10 cellular contexts compared by ENCODE assay signal in genomic region chr6:37175332-37176267, GRCh38. TPM values are rescaled to one million over a fixed set of nuclear protein-coding genes. Genes with fewer than 3 reads are reported as not detected.
DNase-seq lines count a peak whose midpoint lies in the region; ATAC-seq lines count a peak whose summit lies in the region.
"Had no signal": no experiment of that assay in that cellular context is flagged by ENCODE, and none has a peak within 500 bp of the region (broad histone marks: within the 10 kb centered on the region; RNA-seq: fewer than 3 reads in every experiment).

No MANE protein-coding gene starts in this region.

- peaks cover 64% of the 10 kb centered on the region for H3K4me1 Mint-ChIP-seq in activated T-cell treated with anti-CD3 and anti-CD28 coated beads, Interleukin-2, amount 50 U/mL, for 24 hours (ENCODE audit: low read depth)
- peaks cover 34 to 56% (median 47%) of the 10 kb centered on the region in 3 donors for H3K4me1 Mint-ChIP-seq in IgD-negative memory B cell
- H3K4me1 Mint-ChIP-seq in activated T-helper 17 cell treated with anti-CD3 and anti-CD28 coated beads, Interleukin-2, amount 50 U/mL, for 72 hours: peaks cover 39% of the 10 kb centered on the region
- peaks cover 66% of the 10 kb centered on the region for H3K4me1 Mint-ChIP-seq in stimulated activated naive CD8-positive, alpha-beta T cell treated with anti-CD3 and anti-CD28 coated beads, Interleukin-15, amount 100 ng/mL, for 72 hours

- no peaks in the 10 kb centered on the region for H3K9me3 Mint-ChIP-seq in activated T-cell treated with anti-CD3 and anti-CD28 coated beads, Interleukin-2, amount 50 U/mL, for 24 hours
- no peaks in the 10 kb centered on the region for H3K9me3 Mint-ChIP-seq in IgD-negative memory B cell
- H3K9me3 Mint-ChIP-seq in activated T-helper 17 cell treated with anti-CD3 and anti-CD28 coated beads, Interleukin-2, amount 50 U/mL, for 72 hours: no peaks in the 10 kb centered on the region
- H3K9me3 Mint-ChIP-seq in stimulated activated naive CD8-positive, alpha-beta T cell treated with anti-CD3 and anti-CD28 coated beads, Interleukin-15, amount 100 ng/mL, for 72 hours: peaks cover 0 to 14% of the 10 kb centered on the region in 2 donors

- peaks cover 68% of the 10 kb centered on the region for H3K36me3 Mint-ChIP-seq in activated T-cell treated with anti-CD3 and anti-CD28 coated beads, Interleukin-2, amount 50 U/mL, for 24 hours (ENCODE audit: low read depth)
- H3K36me3 Mint-ChIP-seq in IgD-negative memory B cell: peaks cover 11% of the 10 kb centered on the region
- peaks cover 71% of the 10 kb centered on the region for H3K36me3 Mint-ChIP-seq in activated T-helper 17 cell treated with anti-CD3 and anti-CD28 coated beads, Interleukin-2, amount 50 U/mL, for 72 hours (ENCODE audit: low read depth)

- no peak for ATAC-seq in activated T-helper 17 cell treated with anti-CD3 and anti-CD28 coated beads, Interleukin-2, amount 50 U/mL, for 72 hours (replicated peaks)
- ATAC-seq in stimulated activated naive CD8-positive, alpha-beta T cell treated with anti-CD3 and anti-CD28 coated beads, Interleukin-15, amount 100 ng/mL, for 72 hours: no peak
- no peak for ATAC-seq in HG02840 (IDR thresholded peaks at IDR 0.05; ENCODE audit: low FRiP score, unreplicated experiment)

- DNase-seq in activated T-cell treated with anti-CD3 and anti-CD28 coated beads, Interleukin-2, amount 50 U/mL, for 24 hours: no peak
- DNase-seq in activated T-cell treated with anti-CD3 and anti-CD28 coated beads for 4 hours (no peak), HK-2 (ENCODE audit: unreplicated experiment) (no peak), dermis blood vessel endothelial cell (no peak)
- peak in 1 of 2 donors; percentile 30 for DNase-seq in stimulated activated naive CD8-positive, alpha-beta T cell treated with anti-CD3 and anti-CD28 coated beads, Interleukin-15, amount 100 ng/mL, for 72 hours
- DNase-seq: cerebellar nuclear complex, IMR-90 had no signal

- H3K27me3 Mint-ChIP-seq in activated T-cell treated with anti-CD3 and anti-CD28 coated beads, Interleukin-2, amount 50 U/mL, for 24 hours: no peaks in the 10 kb centered on the region
- H3K27me3 Mint-ChIP-seq in IgD-negative memory B cell: peaks cover 2% of the 10 kb centered on the region
- H3K27me3 Mint-ChIP-seq in activated T-helper 17 cell treated with anti-CD3 and anti-CD28 coated beads, Interleukin-2, amount 50 U/mL, for 72 hours: no peaks in the 10 kb centered on the region
- H3K27me3 Mint-ChIP-seq in stimulated activated naive CD8-positive, alpha-beta T cell treated with anti-CD3 and anti-CD28 coated beads, Interleukin-15, amount 100 ng/mL, for 72 hours: no peaks in the 10 kb centered on the region

- peak overlapping the region; percentile 95 for H3K27ac Mint-ChIP-seq in activated T-cell treated with anti-CD3 and anti-CD28 coated beads, Interleukin-2, amount 50 U/mL, for 24 hours
- H3K27ac Mint-ChIP-seq in IgD-negative memory B cell: peak overlapping the region; percentile 55 to 88 (median 85)
- peak overlapping the region; percentile 99 for H3K27ac Mint-ChIP-seq in activated T-helper 17 cell treated with anti-CD3 and anti-CD28 coated beads, Interleukin-2, amount 50 U/mL, for 72 hours
- peak overlapping the region; percentile 98 to 99 for H3K27ac Mint-ChIP-seq in stimulated activated naive CD8-positive, alpha-beta T cell treated with anti-CD3 and anti-CD28 coated beads, Interleukin-15, amount 100 ng/mL, for 72 hours

- peak overlapping the region; percentile 91 for H3K4me3 Mint-ChIP-seq in activated T-cell treated with anti-CD3 and anti-CD28 coated beads, Interleukin-2, amount 50 U/mL, for 24 hours
- peak overlapping the region; percentile 11 to 89 (median 44) for H3K4me3 Mint-ChIP-seq in IgD-negative memory B cell
- H3K4me3 Mint-ChIP-seq in activated T-helper 17 cell treated with anti-CD3 and anti-CD28 coated beads, Interleukin-2, amount 50 U/mL, for 72 hours: peak overlapping the region; percentile 98
- peak overlapping the region; percentile 89 to 99 for H3K4me3 Mint-ChIP-seq in stimulated activated naive CD8-positive, alpha-beta T cell treated with anti-CD3 and anti-CD28 coated beads, Interleukin-15, amount 100 ng/mL, for 72 hours

RNA-seq across cellular contexts. Expression of gene PIM1, which starts 5.6 kb away (rescaled TPM):
- polyA plus RNA-seq in IgD-negative memory B cell: 31.1 TPM
- total RNA-seq in activated T-helper 17 cell treated with anti-CD3 and anti-CD28 coated beads, Interleukin-2, amount 50 U/mL, for 72 hours: 100 to 1,000 TPM; 246 to 403 TPM
- total RNA-seq in dermis blood vessel endothelial cell: 1.3 and 2.6 TPM in 2 replicates

Comparison
In these comparisons a context has a peak if more than half of its experiments do, and no peak if none do; other contexts are left out.
1. H3K4me3 Mint-ChIP-seq: peak in every context shown above with its lines; median percentile 98 in activated T-helper 17 cell treated with anti-CD3 and anti-CD28 coated beads, Interleukin-2, amount 50 U/mL, for 72 hours; 94 in stimulated activated naive CD8-positive, alpha-beta T cell treated with anti-CD3 and anti-CD28 coated beads, Interleukin-15, amount 100 ng/mL, for 72 hours; 91 in activated T-cell treated with anti-CD3 and anti-CD28 coated beads, Interleukin-2, amount 50 U/mL, for 24 hours; 44 in IgD-negative memory B cell.
2. RNA of gene PIM1, which starts 5.6 kb away (total RNA-seq): 246 to 403 TPM in activated T-helper 17 cell treated with anti-CD3 and anti-CD28 coated beads, Interleukin-2, amount 50 U/mL, for 72 hours; 1.3 to 2.6 TPM in dermis blood vessel endothelial cell; every median in the first group is over 10 times any median in the second.
3. Peak in every context shown above with its lines, with median percentiles within 50 percentile points of each other: H3K27ac Mint-ChIP-seq.